Comparison of ENCODE assay signal across 1 cellular context in genomic region chr3:185784317-185784716, GRCh38.
TF ChIP-seq lines count a peak whose summit lies in the region.

No MANE protein-coding gene starts in this region.

TF ChIP-seq in IMR-90, 13 proteins besides CTCF, POLR2A, EP300 and RAD21 (continued from another document):
- TF ChIP-seq BHLHE40 (IDR thresholded peaks at IDR 0.05; ENCODE audit: low read depth, low read length): no peak
- TF ChIP-seq USF2 (IDR thresholded peaks at IDR 0.05; ENCODE audit: low read depth, low read length): no peak
- no peak for TF ChIP-seq MXI1 (IDR thresholded peaks at IDR 0.05; ENCODE audit: borderline replicate concordance, low read depth, low read length)
- TF ChIP-seq ELK1 (IDR thresholded peaks at IDR 0.05; ENCODE audit: borderline replicate concordance, low read depth, low read length): no peak
- TF ChIP-seq RCOR1 (IDR thresholded peaks at IDR 0.05; ENCODE audit: insufficient replicate concordance, low read length): no peak
- no peak for TF ChIP-seq NFE2L2 (IDR thresholded peaks at IDR 0.05; ENCODE audit: low read depth, low read length)
- no peak for TF ChIP-seq MAZ (IDR thresholded peaks at IDR 0.05; ENCODE audit: borderline replicate concordance, low read depth, low read length)
- no peak for TF ChIP-seq MAFK (IDR thresholded peaks at IDR 0.05; ENCODE audit: low read depth, low read length)
- no peak for TF ChIP-seq CHD1 (IDR thresholded peaks at IDR 0.05; ENCODE audit: low read depth, low read length)
